ENCODE assay signal across 1 cellular context in genomic region chr7:101386558-101387199, GRCh38.
TF ChIP-seq lines count a peak whose summit lies in the region.

No MANE protein-coding gene starts in this region.

TF ChIP-seq in GM23338, 12 proteins besides CTCF, POLR2A, EP300 and RAD21 (continued from another document):
- TF ChIP-seq REST (IDR thresholded peaks at IDR 0.05; ENCODE audit: unreplicated experiment) (no peak), EZH2phosphoT487 (IDR thresholded peaks at IDR 0.05; ENCODE audit: unreplicated experiment) (no peak), ZNF331 (CRISPR knock-in tag; IDR thresholded peaks at IDR 0.05; ENCODE audit: low read depth) (no peak), POLR2AphosphoS5 (IDR thresholded peaks at IDR 0.05; ENCODE audit: low read depth) (no peak; the same call in 1 of the 2 replicates), CREB1 (CRISPR knock-in tag; IDR thresholded peaks at IDR 0.05; ENCODE audit: low read depth) (no peak)
